In the genomic region with DNA sequence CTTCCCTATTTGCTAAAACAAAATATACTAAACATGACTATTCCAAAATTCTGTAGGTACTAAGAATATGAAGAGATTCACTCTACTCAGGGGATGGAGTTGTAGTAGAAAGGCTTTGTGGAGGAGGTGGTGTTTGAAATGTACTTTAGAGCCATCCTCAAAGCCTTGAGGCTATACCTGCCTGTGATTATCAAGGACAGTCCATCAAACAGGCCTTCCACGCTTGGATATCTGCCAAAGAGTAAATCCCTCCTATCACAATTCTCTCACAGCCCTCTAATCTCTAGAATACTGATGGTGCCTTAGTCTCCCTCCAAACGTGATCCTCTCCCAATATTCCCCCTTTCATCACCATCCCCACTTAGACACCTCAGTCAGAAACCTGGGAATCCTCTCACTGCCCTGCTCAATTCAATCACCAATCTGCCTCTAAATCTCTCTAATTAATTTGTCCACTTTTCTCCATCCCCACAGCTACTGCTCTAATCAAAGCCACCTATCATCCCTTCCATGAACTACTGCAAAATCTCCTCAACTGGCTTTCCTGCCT, we compare ENCODE assay signal across 1 cellular context.
A peak's percentile ranks its signal among the peaks of the same experiment; 100 is the strongest.
TF ChIP-seq lines count a peak whose summit lies in the region.

No MANE protein-coding gene starts in this region.

TF ChIP-seq in HEK293, 187 proteins besides CTCF, POLR2A, EP300 and RAD21 (continued from another document):
- TF ChIP-seq TSHZ1 (tag by site-specific recombination; IDR thresholded peaks at IDR 0.05; ENCODE audit: borderline replicate concordance) (no peak), ZNF404 (tag by site-specific recombination; IDR thresholded peaks at IDR 0.05) (no peak), ZXDB (tag by site-specific recombination; IDR thresholded peaks at IDR 0.05) (no peak), MEIS1 (CRISPR knock-in tag; IDR thresholded peaks at IDR 0.05; ENCODE audit: borderline replicate concordance) (peak; percentile 70; the same call in 1 of the 2 replicates), ZNF837 (tag by site-specific recombination; IDR thresholded peaks at IDR 0.05) (no peak), ZNF660 (tag by site-specific recombination; IDR thresholded peaks at IDR 0.05) (no peak), ZBTB49 (tag by site-specific recombination; IDR thresholded peaks at IDR 0.05; ENCODE audit: low read depth) (no peak), ZNF19 (tag by site-specific recombination; IDR thresholded peaks at IDR 0.05; ENCODE audit: low read depth) (no peak), ZFP69B (tag by site-specific recombination; IDR thresholded peaks at IDR 0.05) (no peak), ZNF274 (IDR thresholded peaks at IDR 0.05; ENCODE audit: low read length) (no peak), ZNF274 (tag by site-specific recombination; IDR thresholded peaks at IDR 0.05; ENCODE audit: borderline replicate concordance) (no peak), ZNF169 (tag by site-specific recombination; IDR thresholded peaks at IDR 0.05) (no peak), ZNF514 (tag by site-specific recombination; IDR thresholded peaks at IDR 0.05) (no peak), ZNF621 (tag by site-specific recombination; IDR thresholded peaks at IDR 0.05) (no peak), ZNF792 (tag by site-specific recombination; IDR thresholded peaks at IDR 0.05) (no peak), ZNF10 (tag by site-specific recombination; IDR thresholded peaks at IDR 0.05) (no peak), OSR2 (tag by site-specific recombination; IDR thresholded peaks at IDR 0.05) (peak; percentile 37), MZF1 (tag by site-specific recombination; IDR thresholded peaks at IDR 0.05; ENCODE audit: borderline replicate concordance) (peak; percentile 66; the same call in 1 of the 2 replicates), PATZ1 (tag by site-specific recombination; IDR thresholded peaks at IDR 0.05) (no peak), ZNF624 (tag by site-specific recombination; IDR thresholded peaks at IDR 0.05) (no peak)
